In genomic region chr12:88472248-88472647, GRCh38 we compare ENCODE assay signal across 1 cellular context.
TF ChIP-seq lines count a peak whose summit lies in the region.

No MANE protein-coding gene starts in this region.

TF ChIP-seq in SK-N-SH treated with all-trans-retinoic acid at 6 μM for 48 hours, 23 proteins besides CTCF, POLR2A, EP300 and RAD21 (continued from another document):
- TF ChIP-seq PATZ1 (CRISPR knock-in tag; IDR thresholded peaks at IDR 0.05; ENCODE audit: borderline replicate concordance) (no peak), ZNF565 (CRISPR knock-in tag; conservative IDR thresholded peaks at IDR 0.05; ENCODE audit: low read depth) (no peak), BACH2 (CRISPR knock-in tag; IDR thresholded peaks at IDR 0.05; ENCODE audit: borderline replicate concordance) (no peak), CSDC2 (CRISPR knock-in tag; IDR thresholded peaks at IDR 0.05) (no peak), TSHZ2 (CRISPR knock-in tag; IDR thresholded peaks at IDR 0.05) (no peak), ESRRG (CRISPR knock-in tag; IDR thresholded peaks at IDR 0.05) (no peak), TOX (CRISPR knock-in tag; IDR thresholded peaks at IDR 0.05; ENCODE audit: borderline replicate concordance) (no peak), ISL1 (CRISPR knock-in tag; IDR thresholded peaks at IDR 0.05) (no peak)
